ENCODE assay signal across 2 cellular contexts in the genomic region with DNA sequence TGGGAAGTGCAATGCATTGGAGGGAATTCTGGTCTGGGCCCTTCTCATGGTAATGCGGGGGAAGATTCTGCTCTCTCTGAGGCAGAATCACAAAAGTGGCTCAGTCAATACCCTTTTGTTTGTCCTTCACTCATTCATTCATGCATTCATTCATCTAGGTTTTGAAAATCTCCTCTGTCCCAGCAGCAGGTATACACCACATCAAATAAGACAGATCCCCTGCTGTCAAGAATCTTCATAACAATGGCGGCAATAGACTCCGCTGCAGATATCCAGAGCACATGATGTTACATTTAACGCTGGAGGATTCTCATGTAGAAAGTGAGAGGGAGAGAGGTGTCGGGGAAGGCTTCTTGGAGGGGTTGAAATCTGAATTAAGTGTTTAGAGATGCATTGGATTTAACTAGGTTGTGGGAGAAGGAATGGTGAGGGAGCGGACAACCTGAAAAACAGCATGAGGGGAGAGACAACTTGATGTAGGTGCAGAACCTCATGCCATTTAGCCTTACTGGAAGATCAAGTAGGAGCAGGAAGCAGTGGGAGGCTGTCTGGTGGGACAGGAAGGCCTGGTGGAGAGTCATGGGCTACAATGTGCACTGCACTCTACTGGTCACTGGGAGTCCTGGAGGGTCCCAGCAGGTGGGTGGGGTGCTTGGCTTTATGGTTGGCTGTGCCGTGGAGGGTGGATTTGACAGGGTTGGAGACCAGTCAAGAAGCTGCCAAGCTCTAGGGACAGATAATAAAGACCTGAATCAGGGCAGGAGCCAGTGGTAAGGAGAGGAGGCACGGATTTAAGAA.
TF ChIP-seq lines count a peak whose summit lies in the region.

No MANE protein-coding gene starts in this region.

TF ChIP-seq in HEK293, 187 proteins besides CTCF, POLR2A, EP300 and RAD21:
- TF ChIP-seq ZNF157 (tag by site-specific recombination; IDR thresholded peaks at IDR 0.05) (no peak), EGR2 (tag by site-specific recombination; IDR thresholded peaks at IDR 0.05; ENCODE audit: low read depth) (0 out of 2 replicates have a peak, but pooled peaks have one; percentile 10), ZNF585B (tag by site-specific recombination; IDR thresholded peaks at IDR 0.05) (no peak), ZNF654 (tag by site-specific recombination; IDR thresholded peaks at IDR 0.05; ENCODE audit: low read depth) (no peak), ZNF473 (tag by site-specific recombination; IDR thresholded peaks at IDR 0.05) (no peak), ZNF426 (tag by site-specific recombination; IDR thresholded peaks at IDR 0.05) (no peak)
- TF ChIP-seq, protein P1, sequence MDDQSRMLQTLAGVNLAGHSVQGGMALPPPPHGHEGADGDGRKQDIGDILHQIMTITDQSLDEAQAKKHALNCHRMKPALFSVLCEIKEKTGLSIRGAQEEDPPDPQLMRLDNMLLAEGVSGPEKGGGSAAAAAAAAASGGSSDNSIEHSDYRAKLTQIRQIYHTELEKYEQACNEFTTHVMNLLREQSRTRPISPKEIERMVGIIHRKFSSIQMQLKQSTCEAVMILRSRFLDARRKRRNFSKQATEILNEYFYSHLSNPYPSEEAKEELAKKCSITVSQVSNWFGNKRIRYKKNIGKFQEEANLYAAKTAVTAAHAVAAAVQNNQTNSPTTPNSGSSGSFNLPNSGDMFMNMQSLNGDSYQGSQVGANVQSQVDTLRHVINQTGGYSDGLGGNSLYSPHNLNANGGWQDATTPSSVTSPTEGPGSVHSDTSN (CRISPR knock-in tag; IDR thresholded peaks at IDR 0.05): no peak
- TF ChIP-seq, protein P2, sequence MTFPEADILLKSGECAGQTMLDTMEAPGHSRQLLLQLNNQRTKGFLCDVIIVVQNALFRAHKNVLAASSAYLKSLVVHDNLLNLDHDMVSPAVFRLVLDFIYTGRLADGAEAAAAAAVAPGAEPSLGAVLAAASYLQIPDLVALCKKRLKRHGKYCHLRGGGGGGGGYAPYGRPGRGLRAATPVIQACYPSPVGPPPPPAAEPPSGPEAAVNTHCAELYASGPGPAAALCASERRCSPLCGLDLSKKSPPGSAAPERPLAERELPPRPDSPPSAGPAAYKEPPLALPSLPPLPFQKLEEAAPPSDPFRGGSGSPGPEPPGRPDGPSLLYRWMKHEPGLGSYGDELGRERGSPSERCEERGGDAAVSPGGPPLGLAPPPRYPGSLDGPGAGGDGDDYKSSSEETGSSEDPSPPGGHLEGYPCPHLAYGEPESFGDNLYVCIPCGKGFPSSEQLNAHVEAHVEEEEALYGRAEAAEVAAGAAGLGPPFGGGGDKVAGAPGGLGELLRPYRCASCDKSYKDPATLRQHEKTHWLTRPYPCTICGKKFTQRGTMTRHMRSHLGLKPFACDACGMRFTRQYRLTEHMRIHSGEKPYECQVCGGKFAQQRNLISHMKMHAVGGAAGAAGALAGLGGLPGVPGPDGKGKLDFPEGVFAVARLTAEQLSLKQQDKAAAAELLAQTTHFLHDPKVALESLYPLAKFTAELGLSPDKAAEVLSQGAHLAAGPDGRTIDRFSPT (tag by site-specific recombination; IDR thresholded peaks at IDR 0.05): no peak

TF ChIP-seq in WTC11, 78 proteins besides CTCF, POLR2A, EP300 and RAD21:
- TF ChIP-seq CREM (CRISPR knock-in tag; IDR thresholded peaks at IDR 0.05) (no peak), ZNF423 (CRISPR knock-in tag; IDR thresholded peaks at IDR 0.05) (peak; percentile 63)
- TF ChIP-seq, protein P3, sequence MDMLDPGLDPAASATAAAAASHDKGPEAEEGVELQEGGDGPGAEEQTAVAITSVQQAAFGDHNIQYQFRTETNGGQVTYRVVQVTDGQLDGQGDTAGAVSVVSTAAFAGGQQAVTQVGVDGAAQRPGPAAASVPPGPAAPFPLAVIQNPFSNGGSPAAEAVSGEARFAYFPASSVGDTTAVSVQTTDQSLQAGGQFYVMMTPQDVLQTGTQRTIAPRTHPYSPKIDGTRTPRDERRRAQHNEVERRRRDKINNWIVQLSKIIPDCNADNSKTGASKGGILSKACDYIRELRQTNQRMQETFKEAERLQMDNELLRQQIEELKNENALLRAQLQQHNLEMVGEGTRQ (CRISPR knock-in tag; IDR thresholded peaks at IDR 0.05): peak; percentile 49
